15 cellular contexts compared by ENCODE assay signal in the genomic region with DNA sequence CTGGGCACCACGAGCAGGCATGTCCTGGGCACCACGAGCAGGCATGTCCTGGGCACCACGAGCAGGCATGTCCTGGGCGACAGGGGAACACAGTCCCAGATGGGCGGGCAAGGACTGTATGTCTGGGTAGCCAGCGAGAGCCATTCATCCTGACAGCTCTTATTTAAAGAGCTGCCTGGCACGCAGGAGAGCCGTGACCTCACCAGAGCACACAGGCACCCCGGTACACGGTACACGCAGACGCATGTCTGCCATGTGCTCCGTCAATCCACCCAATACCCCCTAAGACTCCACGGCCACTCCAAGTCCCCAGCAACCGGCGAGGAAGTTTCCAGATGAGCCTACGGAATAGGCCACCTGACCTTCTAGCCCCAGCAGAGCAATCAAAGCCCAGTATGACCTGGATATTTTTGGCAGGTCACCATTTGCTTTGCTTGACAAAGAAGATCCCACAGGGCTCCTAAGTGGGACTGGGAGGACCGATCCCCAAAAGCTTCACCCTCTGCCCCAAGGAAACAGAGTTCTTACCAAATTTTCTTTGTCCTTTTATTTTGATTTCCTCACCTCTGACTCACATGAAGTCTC.
"Had no signal": no experiment of that assay in that cellular context is flagged by ENCODE, and none has a peak within 500 bp of the region (broad histone marks: within the 10 kb centered on the region; RNA-seq: fewer than 3 reads in every experiment).

No MANE protein-coding gene starts in this region.

- H3K4me3 Mint-ChIP-seq: activated CD4-positive, alpha-beta T cell treated with anti-CD3 and anti-CD28 coated beads for 36 hours; activated CD8-positive, alpha-beta T cell treated with anti-CD3 and anti-CD28 coated beads for 36 hours; activated naive CD8-positive, alpha-beta T cell treated with anti-CD3 and anti-CD28 coated beads, Interleukin-2, amount 50 U/mL, for 24 hours; activated T-cell treated with anti-CD3 and anti-CD28 coated beads, Interleukin-2, amount 50 U/mL, for 72 hours; stimulated activated naive B cell treated with anti-CD40 and anti-IgM and Interleukin-4, amounts not matched to agents 10 μg/mL and 1 μg/mL and 100 μg/mL, for 72 hours had no signal

- H3K27me3 ChIP-seq: ascending aorta, ovary had no signal

- H3K27ac Mint-ChIP-seq: activated CD4-positive, alpha-beta T cell treated with anti-CD3 and anti-CD28 coated beads for 36 hours; activated CD8-positive, alpha-beta T cell treated with anti-CD3 and anti-CD28 coated beads for 36 hours; activated naive CD8-positive, alpha-beta T cell treated with anti-CD3 and anti-CD28 coated beads, Interleukin-2, amount 50 U/mL, for 24 hours; activated T-cell treated with anti-CD3 and anti-CD28 coated beads, Interleukin-2, amount 50 U/mL, for 72 hours; stimulated activated naive B cell treated with anti-CD40 and anti-IgM and Interleukin-4, amounts not matched to agents 10 μg/mL and 1 μg/mL and 100 μg/mL, for 72 hours had no signal

- H3K4me1 Mint-ChIP-seq: activated naive CD8-positive, alpha-beta T cell treated with anti-CD3 and anti-CD28 coated beads, Interleukin-2, amount 50 U/mL, for 24 hours had no signal

- DNase-seq: activated CD4-positive, alpha-beta T cell treated with anti-CD3 and anti-CD28 coated beads for 36 hours; activated CD8-positive, alpha-beta memory T cell treated with anti-CD3 and anti-CD28 coated beads, Interleukin-2, amount 50 U/mL, for 4 hours; activated CD8-positive, alpha-beta T cell treated with anti-CD3 and anti-CD28 coated beads for 36 hours; activated naive CD8-positive, alpha-beta T cell treated with anti-CD3 and anti-CD28 coated beads, Interleukin-2, amount 50 U/mL, for 24 hours; activated T-cell treated with anti-CD3 and anti-CD28 coated beads, Interleukin-2, amount 50 U/mL, for 72 hours; central memory CD4-positive, alpha-beta T cell; cortex of kidney; effector memory CD4-positive, alpha-beta T cell; erythroblast; mesendoderm; ovary; stimulated activated naive B cell treated with anti-CD40 and anti-IgM and Interleukin-4, amounts not matched to agents 10 μg/mL and 1 μg/mL and 100 μg/mL, for 72 hours; T-helper 9 cell; trophoblast cell had no signal

- ATAC-seq: activated CD4-positive, alpha-beta T cell treated with anti-CD3 and anti-CD28 coated beads for 36 hours; activated CD8-positive, alpha-beta T cell treated with anti-CD3 and anti-CD28 coated beads for 36 hours; activated naive CD8-positive, alpha-beta T cell treated with anti-CD3 and anti-CD28 coated beads, Interleukin-2, amount 50 U/mL, for 24 hours; activated T-cell treated with anti-CD3 and anti-CD28 coated beads, Interleukin-2, amount 50 U/mL, for 72 hours; stimulated activated naive B cell treated with anti-CD40 and anti-IgM and Interleukin-4, amounts not matched to agents 10 μg/mL and 1 μg/mL and 100 μg/mL, for 72 hours had no signal

- H3K4me1 ChIP-seq: ascending aorta had no signal

- H3K27me3 Mint-ChIP-seq: activated CD4-positive, alpha-beta T cell treated with anti-CD3 and anti-CD28 coated beads for 36 hours; activated CD8-positive, alpha-beta T cell treated with anti-CD3 and anti-CD28 coated beads for 36 hours had no signal

- H3K4me3 ChIP-seq: ascending aorta, ovary had no signal

- H3K36me3 ChIP-seq: ascending aorta, ovary had no signal

- H3K27ac ChIP-seq: ascending aorta, ovary had no signal

- H3K9me3 ChIP-seq: ascending aorta, ovary had no signal

- H3K9me3 Mint-ChIP-seq: activated CD8-positive, alpha-beta T cell treated with anti-CD3 and anti-CD28 coated beads for 36 hours; activated naive CD8-positive, alpha-beta T cell treated with anti-CD3 and anti-CD28 coated beads, Interleukin-2, amount 50 U/mL, for 24 hours; activated T-cell treated with anti-CD3 and anti-CD28 coated beads, Interleukin-2, amount 50 U/mL, for 72 hours had no signal
